ENCODE assay signal across 29 cellular contexts in genomic region chr12:29354954-29355353, GRCh38.
"Had no signal": no experiment of that assay in that cellular context is flagged by ENCODE, and none has a peak within 500 bp of the region (broad histone marks: within the 10 kb centered on the region; RNA-seq: fewer than 3 reads in every experiment).

No MANE protein-coding gene starts in this region.

- H3K4me3 ChIP-seq: stomach, suprapubic skin, testis, thoracic aorta, thyroid gland, tibial artery, tibial nerve, transverse colon, upper lobe of left lung, upper lobe of right lung, uterus, vagina had no signal

- H3K4me1 Mint-ChIP-seq: stimulated activated effector memory CD8-positive, alpha-beta T cell treated with anti-CD3 and anti-CD28 coated beads, Interleukin-12 subunit alpha, Interleukin-12 subunit beta, amount 100 ng/mL, for 72 hours; stimulated activated memory B cell treated with anti-CD40 and anti-IgM and Interleukin-4, amounts not matched to agents 10 μg/mL and 1 μg/mL and 100 μg/mL, for 72 hours; stimulated activated naive B cell treated with anti-CD40 and anti-IgM and Interleukin-4, amounts not matched to agents 10 μg/mL and 1 μg/mL and 100 μg/mL, for 72 hours; stimulated activated naive CD8-positive, alpha-beta T cell treated with anti-CD3 and anti-CD28 coated beads, Interleukin-15, amount 100 ng/mL, for 72 hours had no signal

- FAIRE-seq: urothelium cell line had no signal

- DNase-seq: stimulated activated CD4-positive, alpha-beta T cell treated with anti-CD3 and anti-CD28 coated beads, Interleukin-2, amount 100 ng/mL, for 48 hours; stimulated activated CD4-positive, alpha-beta T cell treated with anti-CD3 and anti-CD28 coated beads, Interleukin-4, amount 100 ng/mL, for 1 hour; stimulated activated CD4-positive, alpha-beta T cell treated with anti-CD3 and anti-CD28 coated beads, Interleukin-4, amount 100 ng/mL, for 24 hours; stimulated activated CD4-positive, alpha-beta T cell treated with anti-CD3 and anti-CD28 coated beads, Interleukin-4, amount 100 ng/mL, for 4 hours; stimulated activated CD8-positive, alpha-beta memory T cell treated with anti-CD3 and anti-CD28 coated beads, Interleukin-4, amount 100 ng/mL, for 48 hours; stimulated activated naive B cell treated with anti-CD40 and anti-IgM and Interleukin-4, amounts not matched to agents 10 μg/mL and 1 μg/mL and 100 μg/mL, for 72 hours; stimulated activated naive CD4-positive, alpha-beta T cell; stimulated activated naive CD4-positive, alpha-beta T cell treated with Interleukin-2 at 50 U/mL for 16 hours; stimulated activated naive CD8-positive, alpha-beta T cell treated with anti-CD3 and anti-CD28 coated beads, Interleukin-15, amount 100 ng/mL, for 72 hours; stimulated activated naive CD8-positive, alpha-beta T cell treated with anti-CD3 and anti-CD28 coated beads, Interleukin-15, Interleukin-2, amounts not matched to agents 100 U/mL and 50 U/mL, for 24 hours; stomach; substantia nigra; testis; thyroid gland; tibial artery; transverse colon; trophoblast cell; upper lobe of left lung; upper lobe of right lung; uterus had no signal

- H3K4me3 Mint-ChIP-seq: stimulated activated effector memory CD8-positive, alpha-beta T cell treated with anti-CD3 and anti-CD28 coated beads, Interleukin-12 subunit alpha, Interleukin-12 subunit beta, amount 100 ng/mL, for 72 hours; stimulated activated memory B cell treated with anti-CD40 and anti-IgM and Interleukin-4, amounts not matched to agents 10 μg/mL and 1 μg/mL and 100 μg/mL, for 72 hours; stimulated activated naive B cell treated with anti-CD40 and anti-IgM and Interleukin-4, amounts not matched to agents 10 μg/mL and 1 μg/mL and 100 μg/mL, for 72 hours; stimulated activated naive CD8-positive, alpha-beta T cell treated with anti-CD3 and anti-CD28 coated beads, Interleukin-15, amount 100 ng/mL, for 72 hours; stimulated activated naive CD8-positive, alpha-beta T cell treated with anti-CD3 and anti-CD28 coated beads, Interleukin-15, Interleukin-2, amounts not matched to agents 100 ng/mL and 50 ng/mL, for 24 hours; type B pancreatic cell had no signal

- H3K27me3 Mint-ChIP-seq: stimulated activated memory B cell treated with anti-CD40 and anti-IgM and Interleukin-4, amounts not matched to agents 10 μg/mL and 1 μg/mL and 100 μg/mL, for 72 hours; stimulated activated naive B cell treated with anti-CD40 and anti-IgM and Interleukin-4, amounts not matched to agents 10 μg/mL and 1 μg/mL and 100 μg/mL, for 72 hours; stimulated activated naive CD8-positive, alpha-beta T cell treated with anti-CD3 and anti-CD28 coated beads, Interleukin-15, amount 100 ng/mL, for 72 hours; stimulated activated naive CD8-positive, alpha-beta T cell treated with anti-CD3 and anti-CD28 coated beads, Interleukin-15, Interleukin-2, amounts not matched to agents 100 ng/mL and 50 ng/mL, for 24 hours; type B pancreatic cell had no signal

- H3K36me3 ChIP-seq: thoracic aorta, uterus had no signal

- H3K9me3 Mint-ChIP-seq: stimulated activated effector memory CD8-positive, alpha-beta T cell treated with anti-CD3 and anti-CD28 coated beads, Interleukin-12 subunit alpha, Interleukin-12 subunit beta, amount 100 ng/mL, for 72 hours; stimulated activated memory B cell treated with anti-CD40 and anti-IgM and Interleukin-4, amounts not matched to agents 10 μg/mL and 1 μg/mL and 100 μg/mL, for 72 hours; stimulated activated naive B cell treated with anti-CD40 and anti-IgM and Interleukin-4, amounts not matched to agents 10 μg/mL and 1 μg/mL and 100 μg/mL, for 72 hours; stimulated activated naive CD8-positive, alpha-beta T cell treated with anti-CD3 and anti-CD28 coated beads, Interleukin-15, amount 100 ng/mL, for 72 hours; stimulated activated naive CD8-positive, alpha-beta T cell treated with anti-CD3 and anti-CD28 coated beads, Interleukin-15, Interleukin-2, amounts not matched to agents 100 ng/mL and 50 ng/mL, for 24 hours; type B pancreatic cell had no signal

- H3K4me1 ChIP-seq: stomach, testis, thyroid gland, upper lobe of left lung, upper lobe of right lung, uterus had no signal

- H3K27ac ChIP-seq: stomach, suprapubic skin, testis, thoracic aorta, thyroid gland, tibial artery, tibial nerve, transverse colon, upper lobe of left lung, upper lobe of right lung, uterus, vagina had no signal

- H3K27me3 ChIP-seq: stomach, suprapubic skin, testis, thyroid gland, tibial artery, tibial nerve, transverse colon, upper lobe of left lung, upper lobe of right lung, uterus, vagina had no signal

- ATAC-seq: stimulated activated effector memory CD8-positive, alpha-beta T cell treated with anti-CD3 and anti-CD28 coated beads, Interleukin-12 subunit alpha, Interleukin-12 subunit beta, amount 100 ng/mL, for 72 hours; stimulated activated memory B cell treated with anti-CD40 and anti-IgM and Interleukin-4, amounts not matched to agents 10 μg/mL and 1 μg/mL and 100 μg/mL, for 72 hours; stimulated activated naive B cell treated with anti-CD40 and anti-IgM and Interleukin-4, amounts not matched to agents 10 μg/mL and 1 μg/mL and 100 μg/mL, for 72 hours; stimulated activated naive CD8-positive, alpha-beta T cell treated with anti-CD3 and anti-CD28 coated beads, Interleukin-15, amount 100 ng/mL, for 72 hours; stimulated activated naive CD8-positive, alpha-beta T cell treated with anti-CD3 and anti-CD28 coated beads, Interleukin-15, Interleukin-2, amounts not matched to agents 100 U/mL and 50 U/mL, for 24 hours; upper lobe of right lung had no signal

- H3K9me3 ChIP-seq: stomach, suprapubic skin, testis, thoracic aorta, thyroid gland, tibial artery, tibial nerve, transverse colon, upper lobe of left lung, upper lobe of right lung, uterus, vagina had no signal

- H3K27ac Mint-ChIP-seq: stimulated activated effector memory CD8-positive, alpha-beta T cell treated with anti-CD3 and anti-CD28 coated beads, Interleukin-12 subunit alpha, Interleukin-12 subunit beta, amount 100 ng/mL, for 72 hours; stimulated activated memory B cell treated with anti-CD40 and anti-IgM and Interleukin-4, amounts not matched to agents 10 μg/mL and 1 μg/mL and 100 μg/mL, for 72 hours; stimulated activated naive B cell treated with anti-CD40 and anti-IgM and Interleukin-4, amounts not matched to agents 10 μg/mL and 1 μg/mL and 100 μg/mL, for 72 hours; stimulated activated naive CD8-positive, alpha-beta T cell treated with anti-CD3 and anti-CD28 coated beads, Interleukin-15, amount 100 ng/mL, for 72 hours; stimulated activated naive CD8-positive, alpha-beta T cell treated with anti-CD3 and anti-CD28 coated beads, Interleukin-15, Interleukin-2, amounts not matched to agents 100 ng/mL and 50 ng/mL, for 24 hours; type B pancreatic cell had no signal
